Comparison of ENCODE assay signal across 10 cellular contexts in genomic region chr12:54258286-54258685, GRCh38. TPM values are rescaled to one million over a fixed set of nuclear protein-coding genes. Genes with fewer than 3 reads are reported as not detected.
A peak's percentile ranks its signal among the peaks of the same experiment; 100 is the strongest.
DNase-seq lines count a peak whose midpoint lies in the region; ATAC-seq lines count a peak whose summit lies in the region.
"Had no signal": no experiment of that assay in that cellular context is flagged by ENCODE, and none has a peak within 500 bp of the region (broad histone marks: within the 10 kb centered on the region; RNA-seq: fewer than 3 reads in every experiment).

No MANE protein-coding gene starts in this region.

- no peaks in the 10 kb centered on the region for H3K27me3 Mint-ChIP-seq in activated CD4-positive, alpha-beta T cell treated with anti-CD3 and anti-CD28 coated beads, Interleukin-2, amount 10 ng/mL, durations not matched to agents 24 days and 14 days
- H3K27me3 Mint-ChIP-seq in activated naive CD8-positive, alpha-beta T cell treated with anti-CD3 and anti-CD28 coated beads for 36 hours = no peaks in the 10 kb centered on the region
- no peaks in the 10 kb centered on the region for H3K27me3 Mint-ChIP-seq in naive thymus-derived CD8-positive, alpha-beta T cell
- H3K27me3 Mint-ChIP-seq: CD4-positive, CD25-positive, alpha-beta regulatory T cell had no signal

- no peak for DNase-seq in activated CD4-positive, alpha-beta T cell treated with anti-CD3 and anti-CD28 coated beads, Interleukin-2, amount 10 ng/mL, durations not matched to agents 24 days and 14 days
- DNase-seq in activated CD4-positive, alpha-beta T cell treated with anti-CD3 and anti-CD28 coated beads for 4 hours = no peak
- no peak for DNase-seq in activated naive CD8-positive, alpha-beta T cell treated with anti-CD3 and anti-CD28 coated beads for 36 hours
- DNase-seq in hepatic stellate cell (ENCODE audit: low spot score) (peak; percentile 24), superior temporal gyrus (ENCODE audit: extremely low spot score) (peak; percentile 50), COR-L47 (lab: John Stamatoyannopoulos, UW) (no peak)
- DNase-seq in stimulated activated CD4-positive, alpha-beta T cell treated with anti-CD3 and anti-CD28 coated beads, Interleukin-1b, Interleukin-23, amount 100 ng/mL, for 48 hours = no peak
- no peak for DNase-seq in naive thymus-derived CD8-positive, alpha-beta T cell
- DNase-seq: CD4-positive, CD25-positive, alpha-beta regulatory T cell; gastrocnemius medialis had no signal

- intact Hi-C loops in activated CD4-positive, alpha-beta T cell treated with anti-CD3 and anti-CD28 coated beads, Interleukin-2, amount 10 ng/mL, durations not matched to agents 24 days and 14 days (cut with micrococcal nuclease) = no loop called here

- peaks cover 26% of the 10 kb centered on the region for H3K4me1 Mint-ChIP-seq in activated CD4-positive, alpha-beta T cell treated with anti-CD3 and anti-CD28 coated beads, Interleukin-2, amount 10 ng/mL, durations not matched to agents 24 days and 14 days
- H3K4me1 Mint-ChIP-seq in activated naive CD8-positive, alpha-beta T cell treated with anti-CD3 and anti-CD28 coated beads for 36 hours = peaks cover 22% of the 10 kb centered on the region
- peaks cover 7 to 37% (median 22%) of the 10 kb centered on the region in 4 donors for H3K4me1 Mint-ChIP-seq in naive thymus-derived CD8-positive, alpha-beta T cell

- peak overlapping the region; percentile 88 for H3K27ac Mint-ChIP-seq in activated CD4-positive, alpha-beta T cell treated with anti-CD3 and anti-CD28 coated beads, Interleukin-2, amount 10 ng/mL, durations not matched to agents 24 days and 14 days
- H3K27ac Mint-ChIP-seq in activated naive CD8-positive, alpha-beta T cell treated with anti-CD3 and anti-CD28 coated beads for 36 hours = no peak overlapping the region
- peak overlapping the region in 4 of 10 donors; percentile 20 to 71 (median 26) for H3K27ac Mint-ChIP-seq in naive thymus-derived CD8-positive, alpha-beta T cell

- ATAC-seq in naive thymus-derived CD8-positive, alpha-beta T cell = no peak
- ATAC-seq: gastrocnemius medialis had no signal

- no peak overlapping the region for H3K4me3 Mint-ChIP-seq in activated CD4-positive, alpha-beta T cell treated with anti-CD3 and anti-CD28 coated beads, Interleukin-2, amount 10 ng/mL, durations not matched to agents 24 days and 14 days
- peak overlapping the region; percentile 41 for H3K4me3 Mint-ChIP-seq in activated naive CD8-positive, alpha-beta T cell treated with anti-CD3 and anti-CD28 coated beads for 36 hours
- H3K4me3 Mint-ChIP-seq in naive thymus-derived CD8-positive, alpha-beta T cell = peak overlapping the region in 2 of 10 donors; percentile 41 to 74

- POLR2A ChIA-PET in naive thymus-derived CD8-positive, alpha-beta T cell (lab: Charles Lee) = interaction anchor here (0.7 to 3.8 kb wide), 2 partner anchors 14 to 22 kb away, joined by 3 to 32 read pairs; partner anchors contain the start of genes CBX5 and HNRNPA1

- H3K9me3 Mint-ChIP-seq in activated CD4-positive, alpha-beta T cell treated with anti-CD3 and anti-CD28 coated beads, Interleukin-2, amount 10 ng/mL, durations not matched to agents 24 days and 14 days = no peaks in the 10 kb centered on the region
- H3K9me3 Mint-ChIP-seq in activated naive CD8-positive, alpha-beta T cell treated with anti-CD3 and anti-CD28 coated beads for 36 hours = no peaks in the 10 kb centered on the region
- H3K9me3 Mint-ChIP-seq in naive thymus-derived CD8-positive, alpha-beta T cell = no peaks in the 10 kb centered on the region
- H3K9me3 Mint-ChIP-seq: CD4-positive, CD25-positive, alpha-beta regulatory T cell had no signal

- H3K36me3 Mint-ChIP-seq in activated CD4-positive, alpha-beta T cell treated with anti-CD3 and anti-CD28 coated beads, Interleukin-2, amount 10 ng/mL, durations not matched to agents 24 days and 14 days (ENCODE audit: low read depth) = peaks cover 32% of the 10 kb centered on the region
- H3K36me3 Mint-ChIP-seq in activated naive CD8-positive, alpha-beta T cell treated with anti-CD3 and anti-CD28 coated beads for 36 hours = peaks cover 16% of the 10 kb centered on the region
- peaks cover 4 to 36% (median 21%) of the 10 kb centered on the region in 3 donors for H3K36me3 Mint-ChIP-seq in naive thymus-derived CD8-positive, alpha-beta T cell

RNA-seq across cellular contexts. Expression of gene CBX5, which starts 21.6 kb away (rescaled TPM):
- total RNA-seq in activated CD4-positive, alpha-beta T cell treated with anti-CD3 and anti-CD28 coated beads, Interleukin-2, amount 10 ng/mL, durations not matched to agents 24 days and 14 days = 108 and 113 TPM in 2 replicates
- total RNA-seq in activated naive CD8-positive, alpha-beta T cell treated with anti-CD3 and anti-CD28 coated beads for 36 hours = 100 to 1,000 TPM; 101 to 105 TPM
- 10 to 100 TPM; 66.6 to 70.5 TPM for total RNA-seq in naive thymus-derived CD8-positive, alpha-beta T cell
- 10 to 100 TPM; 23.7 to 34.4 (median 29.4) TPM for polyA plus RNA-seq in naive thymus-derived CD8-positive, alpha-beta T cell

RNA-seq across cellular contexts. Expression of gene HNRNPA1, which starts 22.2 kb away (rescaled TPM):
- 1,861 and 1,892 TPM in 2 replicates for total RNA-seq in activated CD4-positive, alpha-beta T cell treated with anti-CD3 and anti-CD28 coated beads, Interleukin-2, amount 10 ng/mL, durations not matched to agents 24 days and 14 days
- 1,000 to 10,000 TPM; 2,335 to 2,367 TPM for total RNA-seq in activated naive CD8-positive, alpha-beta T cell treated with anti-CD3 and anti-CD28 coated beads for 36 hours
- 1,000 to 10,000 TPM; 1,109 to 1,141 TPM for total RNA-seq in naive thymus-derived CD8-positive, alpha-beta T cell
- 1,000 to 10,000 TPM in 1 of 3 donors, 100 to 1,000 TPM in 2; 932 to 1,177 (median 943) TPM for polyA plus RNA-seq in naive thymus-derived CD8-positive, alpha-beta T cell

RNA-seq across cellular contexts. Expression of gene NFE2, which starts 42.5 kb away (rescaled TPM):
- total RNA-seq in activated CD4-positive, alpha-beta T cell treated with anti-CD3 and anti-CD28 coated beads, Interleukin-2, amount 10 ng/mL, durations not matched to agents 24 days and 14 days = not detected in 2 replicates
- not detected for total RNA-seq in activated naive CD8-positive, alpha-beta T cell treated with anti-CD3 and anti-CD28 coated beads for 36 hours
- total RNA-seq in naive thymus-derived CD8-positive, alpha-beta T cell = not detected
- polyA plus RNA-seq in naive thymus-derived CD8-positive, alpha-beta T cell = under 1 TPM in 1 of 3 donors, not detected in 2; 0.14 TPM

Comparison
In these comparisons a context has a peak if more than half of its experiments do, and no peak if none do; other contexts are left out.
1. DNase-seq: peak in hepatic stellate cell (single experiment) and superior temporal gyrus (single experiment); none in activated CD4-positive, alpha-beta T cell treated with anti-CD3 and anti-CD28 coated beads, Interleukin-2, amount 10 ng/mL, durations not matched to agents 24 days and 14 days (single experiment), activated CD4-positive, alpha-beta T cell treated with anti-CD3 and anti-CD28 coated beads for 4 hours (0 of 2), activated naive CD8-positive, alpha-beta T cell treated with anti-CD3 and anti-CD28 coated beads for 36 hours (single experiment), stimulated activated CD4-positive, alpha-beta T cell treated with anti-CD3 and anti-CD28 coated beads, Interleukin-1b, Interleukin-23, amount 100 ng/mL, for 48 hours (single experiment), COR-L47 (single experiment) and naive thymus-derived CD8-positive, alpha-beta T cell (0 of 10).